9 cellular contexts compared by ENCODE assay signal in genomic region chr11:3163241-3163981, GRCh38. TPM values are rescaled to one million over a fixed set of nuclear protein-coding genes. Genes with fewer than 3 reads are reported as not detected.
DNase-seq lines count a peak whose midpoint lies in the region; ATAC-seq and TF ChIP-seq lines count a peak whose summit lies in the region.
"Had no signal": no experiment of that assay in that cellular context is flagged by ENCODE, and none has a peak within 500 bp of the region (broad histone marks: within the 10 kb centered on the region; RNA-seq: fewer than 3 reads in every experiment).

No MANE protein-coding gene starts in this region.

- BruUV-seq in Calu3 (replicated peaks; lab: Mats Ljungman, UMichigan), result no TSS peak

- peaks cover 7% of the 10 kb centered on the region for H3K4me1 Mint-ChIP-seq in Calu3 (ENCODE audit: low read depth, unreplicated experiment)
- H3K4me1 Mint-ChIP-seq in activated CD8-positive, alpha-beta memory T cell treated with anti-CD3 and anti-CD28 coated beads, Interleukin-2, amount 10 ng/mL, durations not matched to agents 7 days and 5 days, result peaks cover 2% of the 10 kb centered on the region

- H3K4me3 Mint-ChIP-seq in Calu3 (ENCODE audit: low read depth, unreplicated experiment), result peak overlapping the region; percentile 70
- H3K4me3 Mint-ChIP-seq in activated CD8-positive, alpha-beta memory T cell treated with anti-CD3 and anti-CD28 coated beads, Interleukin-2, amount 10 ng/mL, durations not matched to agents 7 days and 5 days, result no peak overlapping the region

- H2BK5ac ChIP-seq in trophoblast cell (ENCODE audit: low read depth, low read length, poor library complexity), result peak overlapping the region; percentile 64

- peak overlapping the region; percentile 66 for H3K18ac ChIP-seq in trophoblast cell (ENCODE audit: low read length)

- peaks cover 17% of the 10 kb centered on the region for H3K36me3 Mint-ChIP-seq in Calu3 (ENCODE audit: insufficient read depth, unreplicated experiment)
- H3K36me3 Mint-ChIP-seq in activated CD8-positive, alpha-beta memory T cell treated with anti-CD3 and anti-CD28 coated beads, Interleukin-2, amount 10 ng/mL, durations not matched to agents 7 days and 5 days, result no peaks in the 10 kb centered on the region

- H4K8ac ChIP-seq in trophoblast cell (ENCODE audit: low read depth, low read length), result peak overlapping the region; percentile 31

- peak overlapping the region; percentile 70 for H3K4me2 ChIP-seq in trophoblast cell (ENCODE audit: low read length)

- ATAC-seq in activated CD8-positive, alpha-beta memory T cell treated with anti-CD3 and anti-CD28 coated beads, Interleukin-2, amount 10 ng/mL, durations not matched to agents 7 days and 5 days, result no peak

- H2BK12ac ChIP-seq in trophoblast cell (ENCODE audit: low read length), result peak overlapping the region; percentile 84

- no CpG with 5 or more reads among the region's 15 CpGs for WGBS in trophoblast cell (ENCODE audit: extremely low coverage, insufficient coverage, insufficient read length)

- peak overlapping the region; percentile 1 for H3K9ac ChIP-seq in trophoblast cell (ENCODE audit: low read length)

- no peak overlapping the region for H3K23ac ChIP-seq in trophoblast cell (ENCODE audit: low read length)

- peaks cover 66% of the 10 kb centered on the region for H3K27me3 Mint-ChIP-seq in Calu3 (ENCODE audit: unreplicated experiment)
- H3K27me3 Mint-ChIP-seq in activated CD8-positive, alpha-beta memory T cell treated with anti-CD3 and anti-CD28 coated beads, Interleukin-2, amount 10 ng/mL, durations not matched to agents 7 days and 5 days, result peaks cover 44% of the 10 kb centered on the region

- H3K9me3 ChIP-seq in SJSA1 (replicated peaks), result no peaks in the 10 kb centered on the region
- H3K9me3 ChIP-seq in trophoblast cell (ENCODE audit: insufficient read depth, low read depth, low read length), result no peaks in the 10 kb centered on the region

- H3K4me3 ChIP-seq in SJSA1 (peak overlapping the region; percentile 59), fibroblast of pulmonary artery (replicated peaks; ENCODE audit: low read depth, low read length) (peak overlapping the region; percentile 84), trophoblast cell (ENCODE audit: low read depth, low read length) (peak overlapping the region; percentile 77)

- H3K27ac ChIP-seq in SJSA1, result no peak overlapping the region
- peak overlapping the region; percentile 1 for H3K27ac ChIP-seq in trophoblast cell (ENCODE audit: low read depth, low read length)

- H3K9me3 Mint-ChIP-seq in Calu3 (ENCODE audit: low read depth, unreplicated experiment), result no peaks in the 10 kb centered on the region
- H3K9me3 Mint-ChIP-seq in activated CD8-positive, alpha-beta memory T cell treated with anti-CD3 and anti-CD28 coated beads, Interleukin-2, amount 10 ng/mL, durations not matched to agents 7 days and 5 days (ENCODE audit: low read depth), result no peaks in the 10 kb centered on the region

- H3K4ac ChIP-seq in trophoblast cell (ENCODE audit: low read depth, low read length), result peak overlapping the region; percentile 33

- intact Hi-C loops in Calu3 (cut with micrococcal nuclease; ENCODE audit: unreplicated experiment), result no loop called here

- H3K27me3 ChIP-seq in SJSA1 (replicated peaks), result no peaks in the 10 kb centered on the region
- H3K27me3 ChIP-seq in trophoblast cell (ENCODE audit: insufficient read depth, low read length), result no peaks in the 10 kb centered on the region

- TF ChIP-seq CTCF in Calu3 (IDR thresholded peaks at IDR 0.05; ENCODE audit: unreplicated experiment) (no peak), fibroblast of pulmonary artery (IDR thresholded peaks at IDR 0.05; ENCODE audit: low read length, missing control alignments) (no peak)

- CTCF ChIA-PET in Calu3 (lab: Charles Lee), result interaction anchor here (0.6 kb wide), 1 partner anchor 21 kb away, joined by 3 read pairs; no protein-coding TSS in a partner anchor
- CTCF ChIA-PET in activated CD8-positive, alpha-beta memory T cell treated with anti-CD3 and anti-CD28 coated beads, Interleukin-2, amount 10 ng/mL, durations not matched to agents 7 days and 5 days (lab: Charles Lee), result interaction anchor here (0.9 to 1.1 kb wide), 2 partner anchors 13 to 72 kb away, joined by 3 to 4 read pairs; no protein-coding TSS in a partner anchor

- no peak overlapping the region for H2BK120ac ChIP-seq in trophoblast cell (ENCODE audit: insufficient read depth, low read length, poor library complexity)

- peak overlapping the region; percentile 74 for H4K91ac ChIP-seq in trophoblast cell (ENCODE audit: low read depth, low read length)

- H2AK5ac ChIP-seq in trophoblast cell (ENCODE audit: low read length), result no peak overlapping the region

- peaks cover 20% of the 10 kb centered on the region for H3K79me2 ChIP-seq in trophoblast cell (ENCODE audit: control insufficient read depth, insufficient read depth, low read length, poor library complexity)

- peaks cover 13% of the 10 kb centered on the region for H3K79me1 ChIP-seq in trophoblast cell (ENCODE audit: low read length)

- no peak overlapping the region for H2AFZ ChIP-seq in trophoblast cell (ENCODE audit: insufficient read depth, low read length, poor library complexity)

- no peak overlapping the region for H4K12ac ChIP-seq in trophoblast cell (ENCODE audit: low read depth, low read length)

- DNase-seq in Calu3 (no peak), SJSA1 (ENCODE audit: low read depth in 1 of 2, low spot score in 2 of 2) (no peak), fibroblast of pulmonary artery (ENCODE audit: low read depth) (no peak), trophoblast cell (peak; percentile 58 to 65), NCI-H748 (lab: John Stamatoyannopoulos, UW; ENCODE audit: unreplicated experiment) (no peak), kidney glomerular epithelial cell (lab: John Stamatoyannopoulos, UW) (no peak)
- no peak for DNase-seq in activated CD8-positive, alpha-beta memory T cell treated with anti-CD3 and anti-CD28 coated beads, Interleukin-2, amount 10 ng/mL, durations not matched to agents 7 days and 5 days
- DNase-seq in activated effector memory CD4-positive, alpha-beta T cell treated with Interleukin-2 at 50 U/mL for 16 hours, result no peak
- DNase-seq: SHP77 treated with DMSO at 0.1 percent for 48 hours had no signal

- H3K14ac ChIP-seq in trophoblast cell (ENCODE audit: low read length), result peak overlapping the region; percentile 4

- H3K36me3 ChIP-seq in SJSA1 (peaks cover 14% of the 10 kb centered on the region; the same call in 1 of the 2 replicates), trophoblast cell (ENCODE audit: control insufficient read depth in 1 of 2, insufficient read depth in 2 of 2, low read length in 2 of 2) (peaks cover 0 to 3% of the 10 kb centered on the region in 2 experiments)

- peak overlapping the region; percentile 50 for H3K27ac Mint-ChIP-seq in Calu3 (ENCODE audit: unreplicated experiment)
- H3K27ac Mint-ChIP-seq in activated CD8-positive, alpha-beta memory T cell treated with anti-CD3 and anti-CD28 coated beads, Interleukin-2, amount 10 ng/mL, durations not matched to agents 7 days and 5 days, result no peak overlapping the region

- H3K4me1 ChIP-seq in SJSA1 (replicated peaks) (peaks cover 39% of the 10 kb centered on the region), trophoblast cell (ENCODE audit: control insufficient read depth in 1 of 2, insufficient read depth in 2 of 2, low read length in 2 of 2) (peaks cover 32 to 38% of the 10 kb centered on the region in 2 experiments)

RNA-seq across cellular contexts. Expression of gene OSBPL5, which starts 1.7 kb away (rescaled TPM):
- 6.1 and 7.1 TPM in 2 replicates for total RNA-seq in Calu3 (2022)
- 45.3 and 46.0 TPM in 2 replicates for total RNA-seq in SJSA1 (2014; rRNA removed; shearing (Covaris generic))
- polyA plus RNA-seq in trophoblast cell (2013), result 12.2 and 12.3 TPM in 2 replicates
- total RNA-seq in activated CD8-positive, alpha-beta memory T cell treated with anti-CD3 and anti-CD28 coated beads, Interleukin-2, amount 10 ng/mL, durations not matched to agents 7 days and 5 days, result 1 to 10 TPM; 2.5 to 2.6 TPM

RNA-seq across cellular contexts. Expression of gene MRGPRG, which starts 55.2 kb away (rescaled TPM):
- not detected in 2 replicates for total RNA-seq in Calu3 (2022)
- not detected in 2 replicates for total RNA-seq in SJSA1 (2014; rRNA removed; shearing (Covaris generic))
- not detected in 2 replicates for polyA plus RNA-seq in trophoblast cell (2013)
- not detected for total RNA-seq in activated CD8-positive, alpha-beta memory T cell treated with anti-CD3 and anti-CD28 coated beads, Interleukin-2, amount 10 ng/mL, durations not matched to agents 7 days and 5 days

Comparison
In these comparisons a context has a peak if more than half of its experiments do, and no peak if none do; other contexts are left out.
1. DNase-seq: peak in trophoblast cell (2 of 2); none in Calu3 (single experiment), SJSA1 (0 of 2), fibroblast of pulmonary artery (single experiment), activated CD8-positive, alpha-beta memory T cell treated with anti-CD3 and anti-CD28 coated beads, Interleukin-2, amount 10 ng/mL, durations not matched to agents 7 days and 5 days (single experiment), NCI-H748 (single experiment), activated effector memory CD4-positive, alpha-beta T cell treated with Interleukin-2 at 50 U/mL for 16 hours (single experiment) and kidney glomerular epithelial cell (single experiment).
2. Peak in every context shown above with its lines, with median percentiles within 50 percentile points of each other: H3K4me3 ChIP-seq.